In genomic region chr17:61551255-61551742, GRCh38 we compare ENCODE assay signal across 8 cellular contexts. TPM values are rescaled to one million over a fixed set of nuclear protein-coding genes. Genes with fewer than 3 reads are reported as not detected.
DNase-seq lines count a peak whose midpoint lies in the region; ATAC-seq and TF ChIP-seq lines count a peak whose summit lies in the region.

No MANE protein-coding gene starts in this region.

- H3K4me1 ChIP-seq in PC-3 (ENCODE audit: insufficient read depth, low read length) (peaks cover 1% of the 10 kb centered on the region), prostate gland (replicated peaks) (no peaks in the 10 kb centered on the region)

- peak overlapping the region; percentile 3; the same call in 1 of the 2 replicates for H3K9ac ChIP-seq in PC-3 (ENCODE audit: low read length)

- TF ChIP-seq POLR2A in erythroblast (IDR thresholded peaks at IDR 0.05; ENCODE audit: low read length) (no peak), prostate gland (IDR thresholded peaks at IDR 0.05) (no peak)

- no peaks in the 10 kb centered on the region for H4K20me1 ChIP-seq in PC-3 (ENCODE audit: low read length)

- peak overlapping the region; percentile 72 for H2AFZ ChIP-seq in PC-3 (ENCODE audit: low read length)

- H3F3A ChIP-seq in PC-3 (ENCODE audit: low read length, unreplicated experiment), result no peaks in the 10 kb centered on the region

- no TSS peak for BruUV-seq in PC-3 (replicated peaks; lab: Mats Ljungman, UMichigan)

- no peaks in the 10 kb centered on the region for H3K9me3 Mint-ChIP-seq in activated T-helper 1 cell treated with anti-CD3 and anti-CD28 coated beads, Interleukin-12 subunit alpha, Interleukin-12 subunit beta, Interleukin-2, Interleukin-4 antibody, amounts not matched to agents 30 ng/mL and 10 ng/mL and 1 ng/mL, durations not matched to agents 14 hours and 24 hours and 36 hours
- H3K9me3 Mint-ChIP-seq in activated T-cell treated with anti-CD3 and anti-CD28 coated beads, Interleukin-2, amount 50 U/mL, for 24 hours, result no peaks in the 10 kb centered on the region

- peak overlapping the region; percentile 38 for H3K4me2 ChIP-seq in PC-3 (ENCODE audit: low read length)

- POLR2A ChIA-PET in PC-3 (lab: Charles Lee; ENCODE audit: unreplicated experiment), result no interaction called here

- H3K27me3 Mint-ChIP-seq in activated T-helper 1 cell treated with anti-CD3 and anti-CD28 coated beads, Interleukin-12 subunit alpha, Interleukin-12 subunit beta, Interleukin-2, Interleukin-4 antibody, amounts not matched to agents 30 ng/mL and 10 ng/mL and 1 ng/mL, durations not matched to agents 14 hours and 24 hours and 36 hours (ENCODE audit: insufficient read depth), result peaks cover 21% of the 10 kb centered on the region
- H3K27me3 Mint-ChIP-seq in activated T-cell treated with anti-CD3 and anti-CD28 coated beads, Interleukin-2, amount 50 U/mL, for 24 hours, result peaks cover 54% of the 10 kb centered on the region

- H3K79me2 ChIP-seq in PC-3 (ENCODE audit: low read length), result no peaks in the 10 kb centered on the region

- no peaks in the 10 kb centered on the region for H3K4me1 Mint-ChIP-seq in activated T-helper 1 cell treated with anti-CD3 and anti-CD28 coated beads, Interleukin-12 subunit alpha, Interleukin-12 subunit beta, Interleukin-2, Interleukin-4 antibody, amounts not matched to agents 30 ng/mL and 10 ng/mL and 1 ng/mL, durations not matched to agents 14 hours and 24 hours and 36 hours (ENCODE audit: low read depth)
- H3K4me1 Mint-ChIP-seq in activated T-cell treated with anti-CD3 and anti-CD28 coated beads, Interleukin-2, amount 50 U/mL, for 24 hours (ENCODE audit: low read depth), result peaks cover 3% of the 10 kb centered on the region

- no peaks in the 10 kb centered on the region for H3K27me3 ChIP-seq in PC-3 (ENCODE audit: low read length)
- H3K27me3 ChIP-seq in prostate gland (replicated peaks; ENCODE audit: insufficient read depth), result no peaks in the 10 kb centered on the region

- peak; percentile 48 for DNase-seq in HCEC 1CT
- DNase-seq in PC-3, result peak; percentile 84
- peak; percentile 11 for DNase-seq in erythroblast (lab: John Stamatoyannopoulos, UW)
- DNase-seq in prostate gland (ENCODE audit: low spot score), result no peak
- DNase-seq in activated T-helper 1 cell treated with anti-CD3 and anti-CD28 coated beads, Interleukin-12 subunit alpha, Interleukin-12 subunit beta, Interleukin-2, Interleukin-4 antibody, amounts not matched to agents 30 ng/mL and 10 ng/mL and 1 ng/mL, durations not matched to agents 14 hours and 24 hours and 36 hours (ENCODE audit: low spot score), result no peak
- no peak for DNase-seq in activated T-cell treated with anti-CD3 and anti-CD28 coated beads, Interleukin-2, amount 50 U/mL, for 24 hours

- intact Hi-C loops in PC-3 (cut with micrococcal nuclease) (loop anchor here (1.0 to 2.0 kb wide), 4 partner anchors 24 to 139 kb away; no protein-coding TSS in a partner anchor), prostate gland (cut with DNase I) (loop anchor here (2.0 to 10.0 kb wide), 2 partner anchors 138 to 284 kb away; no protein-coding TSS in a partner anchor)
- intact Hi-C loops in activated T-helper 1 cell treated with anti-CD3 and anti-CD28 coated beads, Interleukin-12 subunit alpha, Interleukin-12 subunit beta, Interleukin-2, Interleukin-4 antibody, amounts not matched to agents 30 ng/mL and 10 ng/mL and 1 ng/mL, durations not matched to agents 14 hours and 24 hours and 36 hours (cut with micrococcal nuclease), result loop anchor here (1.0 to 10.0 kb wide), 3 partner anchors 96 to 580 kb away; partner anchors contain the start of gene TBX4

- H3K9me3 ChIP-seq in PC-3 (ENCODE audit: low read length), result no peaks in the 10 kb centered on the region
- no peaks in the 10 kb centered on the region for H3K9me3 ChIP-seq in prostate gland

- no peaks in the 10 kb centered on the region for H3K9me2 ChIP-seq in PC-3 (replicated peaks; ENCODE audit: low read length)

- H3K27ac Mint-ChIP-seq in activated T-helper 1 cell treated with anti-CD3 and anti-CD28 coated beads, Interleukin-12 subunit alpha, Interleukin-12 subunit beta, Interleukin-2, Interleukin-4 antibody, amounts not matched to agents 30 ng/mL and 10 ng/mL and 1 ng/mL, durations not matched to agents 14 hours and 24 hours and 36 hours, result no peak overlapping the region
- no peak overlapping the region for H3K27ac Mint-ChIP-seq in activated T-cell treated with anti-CD3 and anti-CD28 coated beads, Interleukin-2, amount 50 U/mL, for 24 hours

- ATAC-seq in PC-3 (peak; percentile 94), HG02970 (IDR thresholded peaks at IDR 0.05; ENCODE audit: low FRiP score, unreplicated experiment) (no peak)

- CTCF ChIA-PET in PC-3 (lab: Charles Lee), result interaction anchor here (0.6 to 1.4 kb wide), 4 partner anchors 23 to 139 kb away, joined by 3 to 9 read pairs (median 4); no protein-coding TSS in a partner anchor

- H3K36me3 Mint-ChIP-seq in activated T-helper 1 cell treated with anti-CD3 and anti-CD28 coated beads, Interleukin-12 subunit alpha, Interleukin-12 subunit beta, Interleukin-2, Interleukin-4 antibody, amounts not matched to agents 30 ng/mL and 10 ng/mL and 1 ng/mL, durations not matched to agents 14 hours and 24 hours and 36 hours (ENCODE audit: low read depth), result no peaks in the 10 kb centered on the region
- H3K36me3 Mint-ChIP-seq in activated T-cell treated with anti-CD3 and anti-CD28 coated beads, Interleukin-2, amount 50 U/mL, for 24 hours (ENCODE audit: low read depth), result no peaks in the 10 kb centered on the region

- no peaks in the 10 kb centered on the region for H3K36me3 ChIP-seq in PC-3 (ENCODE audit: low read depth, low read length)
- H3K36me3 ChIP-seq in prostate gland, result no peaks in the 10 kb centered on the region

- no peak overlapping the region for H3K4me3 Mint-ChIP-seq in activated T-helper 1 cell treated with anti-CD3 and anti-CD28 coated beads, Interleukin-12 subunit alpha, Interleukin-12 subunit beta, Interleukin-2, Interleukin-4 antibody, amounts not matched to agents 30 ng/mL and 10 ng/mL and 1 ng/mL, durations not matched to agents 14 hours and 24 hours and 36 hours
- no peak overlapping the region for H3K4me3 Mint-ChIP-seq in activated T-cell treated with anti-CD3 and anti-CD28 coated beads, Interleukin-2, amount 50 U/mL, for 24 hours

- no peak overlapping the region for H3K27ac ChIP-seq in C4-2B
- no peak overlapping the region for H3K27ac ChIP-seq in PC-3 (ENCODE audit: low read length)
- H3K27ac ChIP-seq in prostate gland, result no peak overlapping the region

- no peak overlapping the region for H3K4me3 ChIP-seq in PC-3 (ENCODE audit: low read length)
- H3K4me3 ChIP-seq in prostate gland, result no peak overlapping the region

- WGBS in prostate gland, result 10% methylated on average over 6 of the region's 6 CpGs

- TF ChIP-seq CTCF in C4-2B (conservative IDR thresholded peaks at IDR 0.05) (peak; percentile 88), PC-3 (conservative IDR thresholded peaks at IDR 0.05; ENCODE audit: low read depth, low read length) (peak; percentile 94), prostate gland (IDR thresholded peaks at IDR 0.05) (peak in 3 of 4 experiments; percentile 40 to 79 (median 73))

RNA-seq across cellular contexts. Expression of gene NACA2, which starts 39.7 kb away (rescaled TPM):
- not detected in 2 replicates for total RNA-seq in PC-3 (2014; rRNA removed)
- 1 to 10 TPM in 1 of 2 donors, not detected in 1; 2.1 TPM for total RNA-seq in prostate gland
- total RNA-seq in activated T-helper 1 cell treated with anti-CD3 and anti-CD28 coated beads, Interleukin-12 subunit alpha, Interleukin-12 subunit beta, Interleukin-2, Interleukin-4 antibody, amounts not matched to agents 30 ng/mL and 10 ng/mL and 1 ng/mL, durations not matched to agents 14 hours and 24 hours and 36 hours, result 0.60 TPM in 1 of 2 replicates, not detected in the other

Comparison
In these comparisons a context has a peak if more than half of its experiments do, and no peak if none do; other contexts are left out.
1. DNase-seq: peak in HCEC 1CT (single experiment), PC-3 (single experiment) and erythroblast (2 of 2); none in prostate gland (single experiment), activated T-helper 1 cell treated with anti-CD3 and anti-CD28 coated beads, Interleukin-12 subunit alpha, Interleukin-12 subunit beta, Interleukin-2, Interleukin-4 antibody, amounts not matched to agents 30 ng/mL and 10 ng/mL and 1 ng/mL, durations not matched to agents 14 hours and 24 hours and 36 hours (single experiment) and activated T-cell treated with anti-CD3 and anti-CD28 coated beads, Interleukin-2, amount 50 U/mL, for 24 hours (single experiment).
2. Peak in every context shown above with its lines, with median percentiles within 50 percentile points of each other: CTCF ChIP-seq.